ENCODE assay signal across 1 cellular context in the genomic region with DNA sequence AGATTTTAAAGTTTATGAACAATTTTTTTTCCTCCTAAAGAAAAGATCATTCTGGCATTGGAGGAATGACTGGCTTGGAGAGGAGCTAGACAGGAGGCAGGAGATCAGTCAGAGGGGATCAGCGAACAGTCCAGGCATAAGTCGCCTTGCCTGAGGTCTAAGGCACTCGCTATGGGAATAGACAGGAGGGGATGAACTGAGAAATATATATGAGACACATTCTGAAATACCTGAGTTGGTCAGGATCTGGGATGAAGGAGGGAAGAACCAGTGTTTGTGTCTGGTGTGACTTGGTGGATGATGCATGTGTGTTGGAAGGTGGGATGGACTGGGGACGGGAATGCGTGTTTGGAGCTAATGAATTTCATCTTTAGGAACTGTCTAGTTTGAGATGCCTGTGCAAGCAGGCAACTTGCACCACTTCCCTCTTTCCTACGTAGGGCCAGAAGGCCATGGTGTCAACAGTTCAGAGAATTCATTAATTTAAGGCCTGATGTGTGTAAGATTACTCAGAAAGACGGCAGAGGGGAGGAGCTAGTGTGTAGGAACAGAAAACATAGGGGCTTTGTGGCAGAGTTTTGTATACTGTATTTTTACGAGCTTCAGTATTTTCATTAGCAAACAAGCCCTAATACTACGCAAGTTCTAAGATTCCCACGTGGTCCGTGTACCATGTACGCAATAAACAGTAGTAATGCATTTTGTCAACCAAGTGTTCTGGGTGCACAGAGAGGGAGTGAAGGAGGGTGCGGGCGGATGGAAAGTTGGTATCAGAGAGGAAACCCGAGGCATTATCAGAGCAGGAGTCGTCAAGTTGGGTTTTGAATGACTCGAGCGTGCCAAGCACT.
TF ChIP-seq lines count a peak whose summit lies in the region.

No MANE protein-coding gene starts in this region.

TF ChIP-seq in K562, 482 proteins besides CTCF, POLR2A, EP300 and RAD21 (continued from another document and continues in another):
- TF ChIP-seq, protein P1, sequence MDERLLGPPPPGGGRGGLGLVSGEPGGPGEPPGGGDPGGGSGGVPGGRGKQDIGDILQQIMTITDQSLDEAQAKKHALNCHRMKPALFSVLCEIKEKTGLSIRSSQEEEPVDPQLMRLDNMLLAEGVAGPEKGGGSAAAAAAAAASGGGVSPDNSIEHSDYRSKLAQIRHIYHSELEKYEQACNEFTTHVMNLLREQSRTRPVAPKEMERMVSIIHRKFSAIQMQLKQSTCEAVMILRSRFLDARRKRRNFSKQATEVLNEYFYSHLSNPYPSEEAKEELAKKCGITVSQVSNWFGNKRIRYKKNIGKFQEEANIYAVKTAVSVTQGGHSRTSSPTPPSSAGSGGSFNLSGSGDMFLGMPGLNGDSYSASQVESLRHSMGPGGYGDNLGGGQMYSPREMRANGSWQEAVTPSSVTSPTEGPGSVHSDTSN (CRISPR knock-in tag; IDR thresholded peaks at IDR 0.05; ENCODE audit: low read depth), result no peak
- TF ChIP-seq, protein P1 (tag; conservative IDR thresholded peaks at IDR 0.05; ENCODE audit: low read depth), result peak; percentile 78
- 0 out of 2 replicates have a peak, but pooled peaks have one; percentile 5 for TF ChIP-seq JUN (IDR thresholded peaks at IDR 0.05; ENCODE audit: borderline replicate concordance, low read depth, low read length)
- no peak for TF ChIP-seq JUN (CRISPR knock-in tag; IDR thresholded peaks at IDR 0.05; ENCODE audit: borderline replicate concordance)
- TF ChIP-seq TCF3 (CRISPR knock-in tag; IDR thresholded peaks at IDR 0.05), result peak; percentile 20; the same call in 1 of the 2 replicates
- no peak; the same call in 1 of the 2 replicates for TF ChIP-seq NCOA6 (IDR thresholded peaks at IDR 0.05)
- 0 out of 4 replicates have a peak, but pooled peaks of 1 of the 2 experiments have one; percentile 21 for TF ChIP-seq TBL1XR1 (IDR thresholded peaks at IDR 0.05; ENCODE audit: low read length in 2 of 2)
- TF ChIP-seq, protein P2, sequence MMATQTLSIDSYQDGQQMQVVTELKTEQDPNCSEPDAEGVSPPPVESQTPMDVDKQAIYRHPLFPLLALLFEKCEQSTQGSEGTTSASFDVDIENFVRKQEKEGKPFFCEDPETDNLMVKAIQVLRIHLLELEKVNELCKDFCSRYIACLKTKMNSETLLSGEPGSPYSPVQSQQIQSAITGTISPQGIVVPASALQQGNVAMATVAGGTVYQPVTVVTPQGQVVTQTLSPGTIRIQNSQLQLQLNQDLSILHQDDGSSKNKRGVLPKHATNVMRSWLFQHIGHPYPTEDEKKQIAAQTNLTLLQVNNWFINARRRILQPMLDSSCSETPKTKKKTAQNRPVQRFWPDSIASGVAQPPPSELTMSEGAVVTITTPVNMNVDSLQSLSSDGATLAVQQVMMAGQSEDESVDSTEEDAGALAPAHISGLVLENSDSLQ (IDR thresholded peaks at IDR 0.05), result peak; percentile 64; the same call in 1 of the 2 replicates
- TF ChIP-seq SMARCE1 (IDR thresholded peaks at IDR 0.05), result 0 out of 2 replicates have a peak, but pooled peaks have one; percentile 20
- TF ChIP-seq MYC (IDR thresholded peaks at IDR 0.05; ENCODE audit: low read depth, low read length), result 0 out of 2 replicates have a peak, but pooled peaks have one; percentile 23
- TF ChIP-seq MYC (CRISPR knock-in tag; IDR thresholded peaks at IDR 0.05; ENCODE audit: borderline replicate concordance, low read depth), result no peak
- TF ChIP-seq, protein P3, sequence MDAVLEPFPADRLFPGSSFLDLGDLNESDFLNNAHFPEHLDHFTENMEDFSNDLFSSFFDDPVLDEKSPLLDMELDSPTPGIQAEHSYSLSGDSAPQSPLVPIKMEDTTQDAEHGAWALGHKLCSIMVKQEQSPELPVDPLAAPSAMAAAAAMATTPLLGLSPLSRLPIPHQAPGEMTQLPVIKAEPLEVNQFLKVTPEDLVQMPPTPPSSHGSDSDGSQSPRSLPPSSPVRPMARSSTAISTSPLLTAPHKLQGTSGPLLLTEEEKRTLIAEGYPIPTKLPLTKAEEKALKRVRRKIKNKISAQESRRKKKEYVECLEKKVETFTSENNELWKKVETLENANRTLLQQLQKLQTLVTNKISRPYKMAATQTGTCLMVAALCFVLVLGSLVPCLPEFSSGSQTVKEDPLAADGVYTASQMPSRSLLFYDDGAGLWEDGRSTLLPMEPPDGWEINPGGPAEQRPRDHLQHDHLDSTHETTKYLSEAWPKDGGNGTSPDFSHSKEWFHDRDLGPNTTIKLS (IDR thresholded peaks at IDR 0.05; ENCODE audit: borderline replicate concordance, low read depth), result peak; percentile 34; the same call in 1 of the 2 replicates
- TF ChIP-seq NBN (IDR thresholded peaks at IDR 0.05; ENCODE audit: low read depth), result 0 out of 2 replicates have a peak, but pooled peaks have one; percentile 9
- TF ChIP-seq, protein P4, sequence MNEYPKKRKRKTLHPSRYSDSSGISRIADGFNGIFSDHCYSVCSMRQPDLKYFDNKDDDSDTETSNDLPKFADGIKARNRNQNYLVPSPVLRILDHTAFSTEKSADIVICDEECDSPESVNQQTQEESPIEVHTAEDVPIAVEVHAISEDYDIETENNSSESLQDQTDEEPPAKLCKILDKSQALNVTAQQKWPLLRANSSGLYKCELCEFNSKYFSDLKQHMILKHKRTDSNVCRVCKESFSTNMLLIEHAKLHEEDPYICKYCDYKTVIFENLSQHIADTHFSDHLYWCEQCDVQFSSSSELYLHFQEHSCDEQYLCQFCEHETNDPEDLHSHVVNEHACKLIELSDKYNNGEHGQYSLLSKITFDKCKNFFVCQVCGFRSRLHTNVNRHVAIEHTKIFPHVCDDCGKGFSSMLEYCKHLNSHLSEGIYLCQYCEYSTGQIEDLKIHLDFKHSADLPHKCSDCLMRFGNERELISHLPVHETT (CRISPR knock-in tag; conservative IDR thresholded peaks at IDR 0.05 in 1 of 2, IDR thresholded peaks at IDR 0.05 in 1 of 2), result peak in 1 of 2 experiments; percentile 56; a peak in 2 of 4 replicates
- peak; percentile 95 for TF ChIP-seq SPI1 (IDR thresholded peaks at IDR 0.05; ENCODE audit: borderline replicate concordance, low read depth, low read length)
- peak; percentile 24; the same call in 1 of the 2 replicates for TF ChIP-seq ZNF24 (IDR thresholded peaks at IDR 0.05)
- peak; percentile 53; the same call in 1 of the 2 replicates for TF ChIP-seq STAT5A (IDR thresholded peaks at IDR 0.05; ENCODE audit: borderline replicate concordance, low read length)
- no peak for TF ChIP-seq ZNF583 (CRISPR knock-in tag; IDR thresholded peaks at IDR 0.05)
- TF ChIP-seq, protein P5, sequence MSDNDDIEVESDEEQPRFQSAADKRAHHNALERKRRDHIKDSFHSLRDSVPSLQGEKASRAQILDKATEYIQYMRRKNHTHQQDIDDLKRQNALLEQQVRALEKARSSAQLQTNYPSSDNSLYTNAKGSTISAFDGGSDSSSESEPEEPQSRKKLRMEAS (CRISPR knock-in tag; IDR thresholded peaks at IDR 0.05), result 0 out of 2 replicates have a peak, but pooled peaks have one; percentile 0
- peak; percentile 54 for TF ChIP-seq GATA2 (CRISPR knock-in tag; IDR thresholded peaks at IDR 0.05)
- TF ChIP-seq RBM15 (IDR thresholded peaks at IDR 0.05; ENCODE audit: insufficient read depth, low read length), result no peak
- TF ChIP-seq, protein P6, sequence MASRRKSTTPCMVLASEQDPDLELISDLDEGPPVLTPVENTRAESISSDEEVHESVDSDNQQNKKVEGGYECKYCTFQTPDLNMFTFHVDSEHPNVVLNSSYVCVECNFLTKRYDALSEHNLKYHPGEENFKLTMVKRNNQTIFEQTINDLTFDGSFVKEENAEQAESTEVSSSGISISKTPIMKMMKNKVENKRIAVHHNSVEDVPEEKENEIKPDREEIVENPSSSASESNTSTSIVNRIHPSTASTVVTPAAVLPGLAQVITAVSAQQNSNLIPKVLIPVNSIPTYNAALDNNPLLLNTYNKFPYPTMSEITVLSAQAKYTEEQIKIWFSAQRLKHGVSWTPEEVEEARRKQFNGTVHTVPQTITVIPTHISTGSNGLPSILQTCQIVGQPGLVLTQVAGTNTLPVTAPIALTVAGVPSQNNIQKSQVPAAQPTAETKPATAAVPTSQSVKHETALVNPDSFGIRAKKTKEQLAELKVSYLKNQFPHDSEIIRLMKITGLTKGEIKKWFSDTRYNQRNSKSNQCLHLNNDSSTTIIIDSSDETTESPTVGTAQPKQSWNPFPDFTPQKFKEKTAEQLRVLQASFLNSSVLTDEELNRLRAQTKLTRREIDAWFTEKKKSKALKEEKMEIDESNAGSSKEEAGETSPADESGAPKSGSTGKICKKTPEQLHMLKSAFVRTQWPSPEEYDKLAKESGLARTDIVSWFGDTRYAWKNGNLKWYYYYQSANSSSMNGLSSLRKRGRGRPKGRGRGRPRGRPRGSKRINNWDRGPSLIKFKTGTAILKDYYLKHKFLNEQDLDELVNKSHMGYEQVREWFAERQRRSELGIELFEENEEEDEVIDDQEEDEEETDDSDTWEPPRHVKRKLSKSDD (conservative IDR thresholded peaks at IDR 0.05; ENCODE audit: low read length), result no peak
- TF ChIP-seq HNRNPLL (IDR thresholded peaks at IDR 0.05; ENCODE audit: low read depth, low read length, poor library complexity, severe bottlenecking), result peak; percentile 41
- TF ChIP-seq ZNF3 (CRISPR knock-in tag; IDR thresholded peaks at IDR 0.05), result no peak
- no peak for TF ChIP-seq ZNF408 (CRISPR knock-in tag; IDR thresholded peaks at IDR 0.05; ENCODE audit: low read depth)
- 0 out of 4 replicates have a peak, but pooled peaks of 1 of the 2 experiments have one; percentile 23 for TF ChIP-seq SIN3A (IDR thresholded peaks at IDR 0.05; ENCODE audit: borderline replicate concordance in 2 of 2, control insufficient read depth in 1 of 2, low read depth in 2 of 2, low read length in 2 of 2)
- TF ChIP-seq, protein P7, sequence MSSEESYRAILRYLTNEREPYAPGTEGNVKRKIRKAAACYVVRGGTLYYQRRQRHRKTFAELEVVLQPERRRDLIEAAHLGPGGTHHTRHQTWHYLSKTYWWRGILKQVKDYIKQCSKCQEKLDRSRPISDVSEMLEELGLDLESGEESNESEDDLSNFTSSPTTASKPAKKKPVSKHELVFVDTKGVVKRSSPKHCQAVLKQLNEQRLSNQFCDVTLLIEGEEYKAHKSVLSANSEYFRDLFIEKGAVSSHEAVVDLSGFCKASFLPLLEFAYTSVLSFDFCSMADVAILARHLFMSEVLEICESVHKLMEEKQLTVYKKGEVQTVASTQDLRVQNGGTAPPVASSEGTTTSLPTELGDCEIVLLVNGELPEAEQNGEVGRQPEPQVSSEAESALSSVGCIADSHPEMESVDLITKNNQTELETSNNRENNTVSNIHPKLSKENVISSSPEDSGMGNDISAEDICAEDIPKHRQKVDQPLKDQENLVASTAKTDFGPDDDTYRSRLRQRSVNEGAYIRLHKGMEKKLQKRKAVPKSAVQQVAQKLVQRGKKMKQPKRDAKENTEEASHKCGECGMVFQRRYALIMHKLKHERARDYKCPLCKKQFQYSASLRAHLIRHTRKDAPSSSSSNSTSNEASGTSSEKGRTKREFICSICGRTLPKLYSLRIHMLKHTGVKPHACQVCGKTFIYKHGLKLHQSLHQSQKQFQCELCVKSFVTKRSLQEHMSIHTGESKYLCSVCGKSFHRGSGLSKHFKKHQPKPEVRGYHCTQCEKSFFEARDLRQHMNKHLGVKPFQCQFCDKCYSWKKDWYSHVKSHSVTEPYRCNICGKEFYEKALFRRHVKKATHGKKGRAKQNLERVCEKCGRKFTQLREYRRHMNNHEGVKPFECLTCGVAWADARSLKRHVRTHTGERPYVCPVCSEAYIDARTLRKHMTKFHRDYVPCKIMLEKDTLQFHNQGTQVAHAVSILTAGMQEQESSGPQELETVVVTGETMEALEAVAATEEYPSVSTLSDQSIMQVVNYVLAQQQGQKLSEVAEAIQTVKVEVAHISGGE (CRISPR knock-in tag; IDR thresholded peaks at IDR 0.05), result peak in 1 of 3 experiments; percentile 77; a peak in 2 of 6 replicates
- TF ChIP-seq NRF1 (conservative IDR thresholded peaks at IDR 0.05 in 1 of 2, IDR thresholded peaks at IDR 0.05 in 1 of 2), result peak in 1 of 2 experiments; percentile 31; a peak in 1 of 4 replicates
- no peak for TF ChIP-seq ZNF124 (CRISPR knock-in tag; IDR thresholded peaks at IDR 0.05)
- TF ChIP-seq, protein P8, sequence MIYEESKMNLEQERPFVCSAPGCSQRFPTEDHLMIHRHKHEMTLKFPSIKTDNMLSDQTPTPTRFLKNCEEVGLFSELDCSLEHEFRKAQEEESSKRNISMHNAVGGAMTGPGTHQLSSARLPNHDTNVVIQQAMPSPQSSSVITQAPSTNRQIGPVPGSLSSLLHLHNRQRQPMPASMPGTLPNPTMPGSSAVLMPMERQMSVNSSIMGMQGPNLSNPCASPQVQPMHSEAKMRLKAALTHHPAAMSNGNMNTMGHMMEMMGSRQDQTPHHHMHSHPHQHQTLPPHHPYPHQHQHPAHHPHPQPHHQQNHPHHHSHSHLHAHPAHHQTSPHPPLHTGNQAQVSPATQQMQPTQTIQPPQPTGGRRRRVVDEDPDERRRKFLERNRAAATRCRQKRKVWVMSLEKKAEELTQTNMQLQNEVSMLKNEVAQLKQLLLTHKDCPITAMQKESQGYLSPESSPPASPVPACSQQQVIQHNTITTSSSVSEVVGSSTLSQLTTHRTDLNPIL (CRISPR knock-in tag; IDR thresholded peaks at IDR 0.05), result 0 out of 2 replicates have a peak, but pooled peaks have one; percentile 43
- 0 out of 4 replicates have a peak, but pooled peaks of 1 of the 2 experiments have one; percentile 29 for TF ChIP-seq ETV6 (IDR thresholded peaks at IDR 0.05; ENCODE audit: borderline replicate concordance in 1 of 2, low read depth in 2 of 2, low read length in 1 of 2)
- no peak for TF ChIP-seq ETV6 (CRISPR knock-in tag; IDR thresholded peaks at IDR 0.05; ENCODE audit: borderline replicate concordance)
- no peak for TF ChIP-seq ETS2 (tag; IDR thresholded peaks at IDR 0.05; ENCODE audit: borderline replicate concordance, poor library complexity, severe bottlenecking)
- TF ChIP-seq ZNF644 (tag; IDR thresholded peaks at IDR 0.05; ENCODE audit: low read depth), result no peak
- TF ChIP-seq, protein P9, sequence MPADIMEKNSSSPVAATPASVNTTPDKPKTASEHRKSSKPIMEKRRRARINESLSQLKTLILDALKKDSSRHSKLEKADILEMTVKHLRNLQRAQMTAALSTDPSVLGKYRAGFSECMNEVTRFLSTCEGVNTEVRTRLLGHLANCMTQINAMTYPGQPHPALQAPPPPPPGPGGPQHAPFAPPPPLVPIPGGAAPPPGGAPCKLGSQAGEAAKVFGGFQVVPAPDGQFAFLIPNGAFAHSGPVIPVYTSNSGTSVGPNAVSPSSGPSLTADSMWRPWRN (IDR thresholded peaks at IDR 0.05; ENCODE audit: low read depth), result 0 out of 2 replicates have a peak, but pooled peaks have one; percentile 11
- TF ChIP-seq XRCC5 (IDR thresholded peaks at IDR 0.05; ENCODE audit: low read depth, low read length), result 0 out of 2 replicates have a peak, but pooled peaks have one; percentile 31
- peak; percentile 26 for TF ChIP-seq TBP (optimal IDR thresholded peaks at IDR 0.05; ENCODE audit: low read depth, low read length)
- 0 out of 2 replicates have a peak, but pooled peaks have one; percentile 18 for TF ChIP-seq BACH1 (tag; IDR thresholded peaks at IDR 0.05)
- TF ChIP-seq COPS2 (conservative IDR thresholded peaks at IDR 0.05), result no peak
